1 cellular context compared by ENCODE assay signal in the genomic region with DNA sequence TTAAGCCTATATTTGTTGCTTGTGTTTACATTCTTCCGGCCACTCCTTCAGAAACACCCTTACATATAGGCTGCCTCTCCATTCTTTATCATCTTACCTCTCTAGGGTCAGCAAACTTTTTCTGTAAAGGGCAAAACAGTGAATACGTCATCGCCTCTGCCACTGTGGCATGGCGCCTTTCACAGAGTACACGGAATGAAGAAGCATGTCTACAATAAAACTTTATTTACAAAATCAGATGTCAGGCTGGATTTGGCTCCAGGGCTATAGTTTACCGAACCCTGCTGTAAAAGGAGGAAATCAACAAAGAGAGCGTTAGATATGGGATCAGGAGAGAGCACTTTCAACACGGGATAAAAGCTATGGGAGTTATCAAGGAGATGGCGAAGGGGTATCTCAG.
TF ChIP-seq lines count a peak whose summit lies in the region.

No MANE protein-coding gene starts in this region.

TF ChIP-seq in K562, 482 proteins besides CTCF, POLR2A, EP300 and RAD21:
- TF ChIP-seq HNRNPH1 (optimal IDR thresholded peaks at IDR 0.05; ENCODE audit: low read depth, low read length) (no peak), PTRF (tag; IDR thresholded peaks at IDR 0.05) (no peak), PHB (CRISPR knock-in tag; IDR thresholded peaks at IDR 0.05) (no peak), ATF1 (CRISPR knock-in tag; IDR thresholded peaks at IDR 0.05) (no peak), ATF1 (tag; IDR thresholded peaks at IDR 0.05) (peak; percentile 47; the same call in 1 of the 2 replicates), MYC (IDR thresholded peaks at IDR 0.05; ENCODE audit: low read depth, low read length) (peak; percentile 37; the same call in 1 of the 2 replicates), MYC (CRISPR knock-in tag; IDR thresholded peaks at IDR 0.05; ENCODE audit: borderline replicate concordance, low read depth) (no peak), ZBTB8A (IDR thresholded peaks at IDR 0.05; ENCODE audit: partially characterized antibody) (no peak), ATF7 (IDR thresholded peaks at IDR 0.05) (peak; percentile 78; the same call in 1 of the 2 replicates), LEF1 (IDR thresholded peaks at IDR 0.05) (0 out of 2 replicates have a peak, but pooled peaks have one; percentile 10), POLR3G (IDR thresholded peaks at IDR 0.05; ENCODE audit: extremely low read depth, insufficient read length, insufficient replicate concordance) (no peak), JUND (IDR thresholded peaks at IDR 0.05; ENCODE audit: borderline replicate concordance, low read depth, low read length) (0 out of 2 replicates have a peak, but pooled peaks have one; percentile 2), JUND (tag; IDR thresholded peaks at IDR 0.05; ENCODE audit: borderline replicate concordance, low read depth, low read length) (peak; percentile 47; the same call in 1 of the 3 replicates), CHD4 (IDR thresholded peaks at IDR 0.05; ENCODE audit: insufficient read depth, insufficient replicate concordance, low read depth, low read length, poor library complexity, severe bottlenecking) (no peak), CREB1 (IDR thresholded peaks at IDR 0.05) (no peak), CREB1 (CRISPR knock-in tag; IDR thresholded peaks at IDR 0.05) (0 out of 2 replicates have a peak, but pooled peaks have one; percentile 40), TAF1 (IDR thresholded peaks at IDR 0.05; ENCODE audit: control insufficient read depth, extremely low read depth, insufficient read depth, low read length, severe bottlenecking) (no peak)
- TF ChIP-seq, protein P1, sequence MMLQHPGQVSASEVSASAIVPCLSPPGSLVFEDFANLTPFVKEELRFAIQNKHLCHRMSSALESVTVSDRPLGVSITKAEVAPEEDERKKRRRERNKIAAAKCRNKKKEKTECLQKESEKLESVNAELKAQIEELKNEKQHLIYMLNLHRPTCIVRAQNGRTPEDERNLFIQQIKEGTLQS (IDR thresholded peaks at IDR 0.05) = peak; percentile 37; the same call in 1 of the 2 replicates
- TF ChIP-seq, protein P1 (CRISPR knock-in tag; conservative IDR thresholded peaks at IDR 0.05) = no peak
- TF ChIP-seq, protein P2, sequence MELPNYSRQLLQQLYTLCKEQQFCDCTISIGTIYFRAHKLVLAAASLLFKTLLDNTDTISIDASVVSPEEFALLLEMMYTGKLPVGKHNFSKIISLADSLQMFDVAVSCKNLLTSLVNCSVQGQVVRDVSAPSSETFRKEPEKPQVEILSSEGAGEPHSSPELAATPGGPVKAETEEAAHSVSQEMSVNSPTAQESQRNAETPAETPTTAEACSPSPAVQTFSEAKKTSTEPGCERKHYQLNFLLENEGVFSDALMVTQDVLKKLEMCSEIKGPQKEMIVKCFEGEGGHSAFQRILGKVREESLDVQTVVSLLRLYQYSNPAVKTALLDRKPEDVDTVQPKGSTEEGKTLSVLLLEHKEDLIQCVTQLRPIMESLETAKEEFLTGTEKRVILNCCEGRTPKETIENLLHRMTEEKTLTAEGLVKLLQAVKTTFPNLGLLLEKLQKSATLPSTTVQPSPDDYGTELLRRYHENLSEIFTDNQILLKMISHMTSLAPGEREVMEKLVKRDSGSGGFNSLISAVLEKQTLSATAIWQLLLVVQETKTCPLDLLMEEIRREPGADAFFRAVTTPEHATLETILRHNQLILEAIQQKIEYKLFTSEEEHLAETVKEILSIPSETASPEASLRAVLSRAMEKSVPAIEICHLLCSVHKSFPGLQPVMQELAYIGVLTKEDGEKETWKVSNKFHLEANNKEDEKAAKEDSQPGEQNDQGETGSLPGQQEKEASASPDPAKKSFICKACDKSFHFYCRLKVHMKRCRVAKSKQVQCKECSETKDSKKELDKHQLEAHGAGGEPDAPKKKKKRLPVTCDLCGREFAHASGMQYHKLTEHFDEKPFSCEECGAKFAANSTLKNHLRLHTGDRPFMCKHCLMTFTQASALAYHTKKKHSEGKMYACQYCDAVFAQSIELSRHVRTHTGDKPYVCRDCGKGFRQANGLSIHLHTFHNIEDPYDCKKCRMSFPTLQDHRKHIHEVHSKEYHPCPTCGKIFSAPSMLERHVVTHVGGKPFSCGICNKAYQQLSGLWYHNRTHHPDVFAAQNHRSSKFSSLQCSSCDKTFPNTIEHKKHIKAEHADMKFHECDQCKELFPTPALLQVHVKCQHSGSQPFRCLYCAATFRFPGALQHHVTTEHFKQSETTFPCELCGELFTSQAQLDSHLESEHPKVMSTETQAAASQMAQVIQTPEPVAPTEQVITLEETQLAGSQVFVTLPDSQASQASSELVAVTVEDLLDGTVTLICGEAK (IDR thresholded peaks at IDR 0.05) = peak; percentile 97
- TF ChIP-seq, protein P2 (CRISPR knock-in tag; IDR thresholded peaks at IDR 0.05) = peak; percentile 95
